35 cellular contexts compared by ENCODE assay signal in genomic region chr9:89547000-89547399, GRCh38.
"Had no signal": no experiment of that assay in that cellular context is flagged by ENCODE, and none has a peak within 500 bp of the region (broad histone marks: within the 10 kb centered on the region; RNA-seq: fewer than 3 reads in every experiment).

No MANE protein-coding gene starts in this region.

- DNase-seq: Karpas-422, Kasumi-1, MG63, MM.1S, MV-4-11, NCI-H1048, NCI-H1092, NCI-H1092 treated with DMSO at 0.1 percent for 48 hours, NCI-H1105, NCI-H1105 treated with DMSO at 0.1 percent for 48 hours, NCI-H1417, NCI-H1417 treated with DMSO at 0.1 percent for 48 hours, NCI-H1436, NCI-H1436 treated with DMSO at 0.1 percent for 48 hours, NCI-H146, NCI-H1694, NCI-H1694 treated with DMSO at 0.1 percent for 48 hours, NCI-H187, NCI-H187 treated with DMSO at 0.1 percent for 48 hours, NCI-H1930, NCI-H2029, NCI-H2029 treated with DMSO at 0.1 percent for 48 hours, NCI-H2081, NCI-H2081 treated with DMSO at 0.1 percent for 48 hours, NCI-H2107, NCI-H2171, NCI-H2171 treated with DMSO at 0.1 percent for 48 hours, NCI-H2227 treated with DMSO at 0.1 percent for 48 hours, NCI-H226, NCI-H345, NCI-H446, NCI-H446 treated with DMSO at 0.1 percent for 48 hours, NCI-H510A, NCI-H510A treated with DMSO at 0.1 percent for 48 hours, NCI-H524 had no signal

- H3K4me3 ChIP-seq: MG63 had no signal

- H3K9me3 ChIP-seq: MG63 had no signal

- H3K36me3 ChIP-seq: MG63 had no signal
